ENCODE assay signal across 10 cellular contexts in the genomic region with DNA sequence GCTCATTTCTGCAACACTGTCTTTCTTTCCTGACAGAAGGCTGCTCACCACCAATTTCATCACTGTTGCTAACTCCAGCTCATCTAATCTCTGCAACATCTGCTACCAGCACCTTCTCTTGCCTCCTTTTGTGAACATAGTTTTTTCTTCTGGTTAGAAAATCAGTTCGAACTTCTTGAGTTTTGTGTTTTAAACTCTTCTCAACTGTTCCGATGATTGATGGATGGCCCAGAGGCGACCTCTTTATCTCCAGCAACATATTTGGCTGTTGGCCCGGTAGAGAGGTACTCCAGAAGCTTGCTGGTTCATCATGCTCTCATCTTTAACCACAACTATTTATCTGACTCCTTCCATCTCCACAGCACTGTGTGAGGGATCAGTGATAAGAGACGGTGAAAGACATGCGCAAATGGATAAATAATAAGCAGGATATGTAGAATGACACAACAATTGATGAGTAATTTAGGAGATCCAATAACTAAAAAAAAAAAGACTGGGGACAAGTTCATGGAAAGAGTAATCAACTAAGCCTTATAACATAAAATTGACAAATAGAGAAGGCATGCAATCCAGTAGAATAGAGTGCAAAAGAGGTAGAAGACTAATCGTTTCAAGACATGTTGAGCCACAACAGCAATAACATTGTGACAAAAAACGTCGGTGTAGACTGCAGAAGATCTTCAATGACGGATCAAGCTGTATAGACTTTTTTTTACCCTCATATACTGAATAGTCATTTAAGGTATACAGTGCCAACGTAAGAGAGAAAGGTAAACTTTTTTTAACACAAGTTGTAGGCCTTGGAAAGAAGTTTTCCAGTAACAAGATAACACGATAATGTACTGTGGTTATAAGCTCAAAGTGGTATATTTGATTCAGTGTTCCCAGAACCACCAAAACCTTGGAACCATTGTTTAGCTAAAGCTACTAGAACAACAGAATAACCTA.
DNase-seq lines count a peak whose midpoint lies in the region; ATAC-seq, FAIRE-seq and TF ChIP-seq lines count a peak whose summit lies in the region.
"Had no signal": no experiment of that assay in that cellular context is flagged by ENCODE, and none has a peak within 500 bp of the region (broad histone marks: within the 10 kb centered on the region; RNA-seq: fewer than 3 reads in every experiment).

No MANE protein-coding gene starts in this region.

- BruUV-seq in K562 (replicated peaks; lab: Mats Ljungman, UMichigan) = no TSS peak

- FAIRE-seq in K562 (lab: Jason Lieb, UNC) = peak; percentile 98

- no peaks in the 10 kb centered on the region for H3K4me1 Mint-ChIP-seq in naive thymus-derived CD4-positive, alpha-beta T cell
- H3K4me1 Mint-ChIP-seq: activated CD4-positive, alpha-beta T cell treated with anti-CD3 and anti-CD28 coated beads, Interleukin-2, amount 10 ng/mL, durations not matched to agents 24 days and 14 days had no signal

- peak; percentile 76; the same call in 1 of the 2 replicates for TF ChIP-seq POLR2A in K562 (conservative IDR thresholded peaks at IDR 0.05)

- H4K20me1 ChIP-seq in K562 (replicated peaks; ENCODE audit: control insufficient read depth, insufficient read depth, low read length) = no peaks in the 10 kb centered on the region

- peak overlapping the region in 1 of 2 experiments; percentile 92; a peak in 2 of 4 replicates for H3K9ac ChIP-seq in K562 (ENCODE audit: insufficient read depth in 1 of 2, low read depth in 2 of 2, low read length in 2 of 2)

- CTCF ChIA-PET in K562 (lab: Yijun Ruan, JAX; ENCODE audit: low intra/inter-chr PET ratio) = no interaction called here
- CTCF ChIA-PET in naive thymus-derived CD4-positive, alpha-beta T cell (lab: Charles Lee) = no interaction called here

- peak; percentile 100 for TF ChIP-seq EP300 in K562 (IDR thresholded peaks at IDR 0.05; ENCODE audit: low read length)

- in situ Hi-C loops in K562 (cut with MboI) = loop anchor here (5.0 to 10.0 kb wide), 2 partner anchors 148 to 296 kb away; no protein-coding TSS in a partner anchor

- no peaks in the 10 kb centered on the region for H3K27me3 Mint-ChIP-seq in naive thymus-derived CD4-positive, alpha-beta T cell
- H3K27me3 Mint-ChIP-seq: activated naive CD8-positive, alpha-beta T cell had no signal

- no peak overlapping the region; the same call in 1 of the 2 replicates for H3K4me3 ChIP-seq in K562
- no peak overlapping the region for H3K4me3 ChIP-seq in naive thymus-derived CD4-positive, alpha-beta T cell (ENCODE audit: low read length)

- DNase-seq in GM03348 (ENCODE audit: low spot score) (peak; percentile 36), NCI-H1694 (lab: John Stamatoyannopoulos, UW) (peak; percentile 19), K562 (ENCODE audit: extremely low read depth in 1 of 4, low spot score in 3 of 4) (peak; percentile 88 to 98 (median 90)), H4 (ENCODE audit: low spot score) (no peak)
- DNase-seq in naive thymus-derived CD4-positive, alpha-beta T cell = no peak
- DNase-seq: activated CD4-positive, alpha-beta T cell treated with anti-CD3 and anti-CD28 coated beads, Interleukin-2, amount 10 ng/mL, durations not matched to agents 24 days and 14 days; right cardiac atrium had no signal

- ATAC-seq in K562 = peak; percentile 66
- peak; percentile 72 for ATAC-seq in naive thymus-derived CD4-positive, alpha-beta T cell
- no peak for ATAC-seq in HG03135 (IDR thresholded peaks at IDR 0.05; ENCODE audit: unreplicated experiment)
- no peak for ATAC-seq in HG02642 (IDR thresholded peaks at IDR 0.05; ENCODE audit: poor library complexity, unreplicated experiment)

- intact Hi-C loops in K562 (cut with micrococcal nuclease) = loop anchor here (1.0 to 10.0 kb wide), 5 partner anchors 151 to 486 kb away; a partner anchor contains a TSS
- intact Hi-C loops in naive thymus-derived CD4-positive, alpha-beta T cell (cut with micrococcal nuclease) = no loop called here

- H3K9me3 ChIP-seq in K562 (replicated peaks; ENCODE audit: control insufficient read depth, insufficient read depth, low read depth, low read length) = peaks cover 26% of the 10 kb centered on the region
- H3K9me3 ChIP-seq in naive thymus-derived CD4-positive, alpha-beta T cell (ENCODE audit: control insufficient read depth in 2 of 3, low read length in 3 of 3) = no peaks in the 10 kb centered on the region

- 2% methylated on average over 12 of the region's 12 CpGs for WGBS in K562 (ENCODE audit: insufficient coverage, low coverage, missing lambda C conversion rate)

- H3K27ac ChIP-seq in K562 (ENCODE audit: extremely low read depth, low read depth, low read length) = peak overlapping the region; percentile 94
- no peak overlapping the region for H3K27ac ChIP-seq in naive thymus-derived CD4-positive, alpha-beta T cell (ENCODE audit: low read depth, low read length)

- H3K27me3 ChIP-seq in K562 (ENCODE audit: control insufficient read depth in 2 of 2, insufficient read depth in 2 of 2, low read length in 2 of 2) = no peaks in the 10 kb centered on the region
- no peaks in the 10 kb centered on the region for H3K27me3 ChIP-seq in naive thymus-derived CD4-positive, alpha-beta T cell (ENCODE audit: control insufficient read depth in 2 of 2, insufficient read depth in 2 of 2, low read length in 2 of 2)

- POLR2A ChIA-PET in K562 (lab: Yijun Ruan, JAX) = interaction anchor here (0.6 to 1.3 kb wide), 8 partner anchors 8 to 289 kb away, joined by 3 to 7 read pairs (median 3); no protein-coding TSS in a partner anchor
- POLR2A ChIA-PET in naive thymus-derived CD4-positive, alpha-beta T cell (lab: Charles Lee) = no interaction called here

- no peaks in the 10 kb centered on the region for H3K36me3 Mint-ChIP-seq in naive thymus-derived CD4-positive, alpha-beta T cell
- H3K36me3 Mint-ChIP-seq: activated naive CD8-positive, alpha-beta T cell had no signal

- no peak overlapping the region for H3K27ac Mint-ChIP-seq in naive thymus-derived CD4-positive, alpha-beta T cell
- H3K27ac Mint-ChIP-seq: activated CD4-positive, alpha-beta T cell treated with anti-CD3 and anti-CD28 coated beads, Interleukin-2, amount 10 ng/mL, durations not matched to agents 24 days and 14 days; activated naive CD8-positive, alpha-beta T cell had no signal

- H3K4me1 ChIP-seq in K562 (replicated peaks in 1 of 2; ENCODE audit: control insufficient read depth in 2 of 2, insufficient read depth in 2 of 2, low read length in 2 of 2) = peaks cover 10 to 30% of the 10 kb centered on the region in 2 experiments; a peak in 4 of 5 replicates
- H3K4me1 ChIP-seq in naive thymus-derived CD4-positive, alpha-beta T cell (ENCODE audit: control insufficient read depth in 2 of 2, insufficient read depth in 2 of 2, low read length in 2 of 2) = no peaks in the 10 kb centered on the region

- peak overlapping the region; percentile 57; the same call in 1 of the 2 replicates for H2AFZ ChIP-seq in K562 (ENCODE audit: low read depth, low read length)

- peak in 1 of 2 experiments; percentile 42 for TF ChIP-seq RAD21 in K562 (CRISPR knock-in tag; conservative IDR thresholded peaks at IDR 0.05 in 1 of 2, IDR thresholded peaks at IDR 0.05 in 1 of 2)

- H3K9me3 Mint-ChIP-seq in naive thymus-derived CD4-positive, alpha-beta T cell = no peaks in the 10 kb centered on the region
- H3K9me3 Mint-ChIP-seq: activated CD4-positive, alpha-beta T cell treated with anti-CD3 and anti-CD28 coated beads, Interleukin-2, amount 10 ng/mL, durations not matched to agents 24 days and 14 days had no signal

- no peak for TF ChIP-seq CTCF in K562 (IDR thresholded peaks at IDR 0.05 in 2 of 3, conservative IDR thresholded peaks at IDR 0.05 in 1 of 3; ENCODE audit: insufficient read depth in 2 of 3, low read depth in 1 of 3, low read length in 3 of 3)

- H3K4me2 ChIP-seq in K562 (ENCODE audit: insufficient read depth, low read length) = peak overlapping the region; percentile 74

- peaks cover 89% of the 10 kb centered on the region for H3K79me2 ChIP-seq in K562 (ENCODE audit: control insufficient read depth, insufficient read depth, low read length)

- no peak overlapping the region for H3K4me3 Mint-ChIP-seq in naive thymus-derived CD4-positive, alpha-beta T cell
- H3K4me3 Mint-ChIP-seq: activated CD4-positive, alpha-beta T cell treated with anti-CD3 and anti-CD28 coated beads, Interleukin-2, amount 10 ng/mL, durations not matched to agents 24 days and 14 days; activated naive CD8-positive, alpha-beta T cell had no signal

- H3K9me1 ChIP-seq in K562 (ENCODE audit: control insufficient read depth, insufficient read depth, low read length) = no peaks in the 10 kb centered on the region

- peaks cover 81% of the 10 kb centered on the region for H3K36me3 ChIP-seq in K562 (ENCODE audit: control insufficient read depth, insufficient read depth, low read length)
- no peaks in the 10 kb centered on the region for H3K36me3 ChIP-seq in naive thymus-derived CD4-positive, alpha-beta T cell (ENCODE audit: control insufficient read depth in 2 of 3, insufficient read depth in 3 of 3, low read length in 3 of 3)

TF ChIP-seq in K562, 482 proteins besides CTCF, POLR2A, EP300 and RAD21 (continues in another document):
- TF ChIP-seq TCF7L2 (IDR thresholded peaks at IDR 0.05; ENCODE audit: low read depth, low read length) (peak; percentile 74; the same call in 1 of the 2 replicates), POU5F1 (IDR thresholded peaks at IDR 0.05; ENCODE audit: borderline replicate concordance, low read depth, low read length, partially characterized antibody) (no peak), SAP30 (IDR thresholded peaks at IDR 0.05; ENCODE audit: borderline replicate concordance, insufficient read depth, low read depth, low read length, poor library complexity, severe bottlenecking) (no peak)

Comparison
In these comparisons a context has a peak if more than half of its experiments do, and no peak if none do; other contexts are left out.
1. DNase-seq: peak in GM03348 (single experiment), NCI-H1694 (single experiment) and K562 (4 of 4); none in naive thymus-derived CD4-positive, alpha-beta T cell (0 of 9) and H4 (single experiment).
2. ATAC-seq: peak in K562 (single experiment) and naive thymus-derived CD4-positive, alpha-beta T cell (single experiment); none in HG03135 (single experiment) and HG02642 (single experiment).